ENCODE assay signal across 13 cellular contexts in the genomic region with DNA sequence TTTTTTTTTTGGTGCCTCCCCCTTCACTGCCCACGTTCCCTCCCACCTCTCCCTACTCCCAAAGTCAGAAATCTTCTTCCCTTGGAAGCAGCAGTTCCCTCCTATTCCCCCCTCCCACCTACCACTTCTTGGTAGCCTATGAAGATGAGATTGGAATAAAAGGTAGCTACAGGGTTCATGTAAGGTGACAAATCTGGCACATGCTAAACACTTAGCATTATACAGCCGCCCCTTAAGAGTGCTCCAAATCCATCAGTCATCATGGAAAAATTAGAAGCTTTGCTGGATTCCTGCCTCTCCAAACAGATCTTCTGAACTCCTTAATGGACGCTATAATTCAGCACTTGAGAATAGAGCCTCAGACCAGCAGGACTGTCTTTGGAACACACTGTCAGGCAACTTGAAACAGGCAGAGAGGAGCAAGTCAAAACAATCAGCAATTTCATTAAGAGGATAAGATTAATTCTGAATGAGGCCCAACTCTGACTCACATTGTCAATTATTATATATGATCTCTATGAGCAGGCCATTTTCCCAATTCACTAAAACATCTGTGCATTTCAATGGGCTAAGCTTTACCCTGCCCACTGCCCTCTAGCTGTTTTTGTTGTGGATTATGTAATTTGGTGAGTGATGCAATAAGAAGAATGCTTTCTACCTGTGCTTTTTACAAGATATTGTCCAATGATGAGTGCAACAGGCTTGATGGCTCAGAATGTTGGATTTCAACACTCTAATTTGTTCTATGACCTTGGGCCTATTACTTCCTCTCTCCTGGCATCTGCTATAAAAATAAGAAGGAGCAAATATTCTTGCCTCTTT. TPM values are rescaled to one million over a fixed set of nuclear protein-coding genes. Genes with fewer than 3 reads are reported as not detected.
DNase-seq lines count a peak whose midpoint lies in the region; ATAC-seq and TF ChIP-seq lines count a peak whose summit lies in the region.
"Had no signal": no experiment of that assay in that cellular context is flagged by ENCODE, and none has a peak within 500 bp of the region (broad histone marks: within the 10 kb centered on the region; RNA-seq: fewer than 3 reads in every experiment).

No MANE protein-coding gene starts in this region.

- H3K4me2 ChIP-seq in BLaER1 treated with 17β-estradiol and CSF1 and Interleukin-3, amounts not matched to agents 10 nM and 100 nM: peak overlapping the region; percentile 62 to 78 (median 70); a peak in 21 of 22 replicates
- H3K4me2 ChIP-seq in MM.1S (ENCODE audit: low read depth, low read length): peak overlapping the region; percentile 59

- H3K9ac ChIP-seq in BLaER1 treated with 17β-estradiol and CSF1 and Interleukin-3, amounts not matched to agents 10 nM and 100 nM: no peak overlapping the region; a peak in 1 of 22 replicates
- no peak overlapping the region for H3K9ac ChIP-seq in MM.1S (ENCODE audit: low read length)

- ATAC-seq in lower lobe of right lung (peak; percentile 88 to 90), HG02588 (IDR thresholded peaks at IDR 0.05; ENCODE audit: unreplicated experiment) (no peak)
- ATAC-seq: naive thymus-derived CD8-positive, alpha-beta T cell; T-helper 17 cell had no signal

- H3K4me3 ChIP-seq in BLaER1 treated with 17β-estradiol and CSF1 and Interleukin-3, amounts not matched to agents 10 nM and 100 nM: no peak overlapping the region
- no peak overlapping the region for H3K4me3 ChIP-seq in MM.1S (ENCODE audit: low read length)
- no peak overlapping the region for H3K4me3 ChIP-seq in lower lobe of right lung
- H3K4me3 ChIP-seq: colonic mucosa, uterus had no signal

- no peaks in the 10 kb centered on the region for H3K36me3 ChIP-seq in BLaER1 treated with 17β-estradiol and CSF1 and Interleukin-3, amounts not matched to agents 10 nM and 100 nM
- H3K36me3 ChIP-seq in MM.1S (replicated peaks; ENCODE audit: insufficient read depth, low read length): no peaks in the 10 kb centered on the region
- H3K36me3 ChIP-seq in lower lobe of right lung: no peaks in the 10 kb centered on the region
- H3K36me3 ChIP-seq: colonic mucosa, uterus had no signal

- H3K79me2 ChIP-seq in MM.1S (ENCODE audit: low read length): no peaks in the 10 kb centered on the region

- H3K4me1 ChIP-seq in BLaER1 treated with 17β-estradiol and CSF1 and Interleukin-3, amounts not matched to agents 10 nM and 100 nM: peaks cover 24 to 45% (median 29%) of the 10 kb centered on the region in 10 experiments
- H3K4me1 ChIP-seq in MM.1S (ENCODE audit: low read length) (peaks cover 35% of the 10 kb centered on the region), lower lobe of right lung (peaks cover 16% of the 10 kb centered on the region)
- H3K4me1 ChIP-seq: uterus had no signal

- no peaks in the 10 kb centered on the region for H3K9me2 ChIP-seq in MM.1S (replicated peaks; ENCODE audit: insufficient read depth, low read length)

- DNase-seq in MM.1S (no peak), astrocyte of the hippocampus (ENCODE audit: low read depth, low spot score) (peak; percentile 64), lower lobe of right lung (no peak), NCI-H2029 treated with DMSO at 0.1 percent for 48 hours (lab: John Stamatoyannopoulos, UW) (no peak), substantia nigra (lab: John Stamatoyannopoulos, UW) (no peak)
- no peak for DNase-seq in stimulated activated CD4-positive, alpha-beta T cell treated with anti-CD3 and anti-CD28 coated beads, Interleukin-4, amount 100 ng/mL, for 24 hours
- DNase-seq: activated naive CD4-positive, alpha-beta T cell treated with anti-CD3 and anti-CD28 coated beads, Interleukin-2, amount 50 U/mL, for 16 hours; colonic mucosa; T-helper 17 cell; uterus had no signal

- H2AFZ ChIP-seq in MM.1S (ENCODE audit: low read length): no peak overlapping the region

- intact Hi-C loops in lower lobe of right lung (cut with DNase I): no loop called here

- no peaks in the 10 kb centered on the region for H3K9me3 ChIP-seq in BLaER1 treated with 17β-estradiol and CSF1 and Interleukin-3, amounts not matched to agents 10 nM and 100 nM (replicated peaks in 1 of 11)
- H3K9me3 ChIP-seq in MM.1S (replicated peaks; ENCODE audit: insufficient read depth, low read length) (no peaks in the 10 kb centered on the region), lower lobe of right lung (no peaks in the 10 kb centered on the region)
- H3K9me3 ChIP-seq: colonic mucosa, uterus had no signal

- peaks cover 7% of the 10 kb centered on the region; the same call in 1 of the 2 replicates for H3F3A ChIP-seq in MM.1S (ENCODE audit: insufficient read depth, low read length)

- H3K27ac ChIP-seq in BLaER1 treated with 17β-estradiol and CSF1 and Interleukin-3, amounts not matched to agents 10 nM and 100 nM: peak overlapping the region in 6 of 11 experiments; percentile 11 to 41 (median 22); a peak in 9 of 22 replicates
- no peak overlapping the region for H3K27ac ChIP-seq in MM.1S (ENCODE audit: low read length)
- H3K27ac ChIP-seq in lower lobe of right lung: no peak overlapping the region
- H3K27ac ChIP-seq in substantia nigra (ENCODE audit: low read depth, low read length, poor library complexity, severe bottlenecking): no peak overlapping the region
- H3K27ac ChIP-seq: colonic mucosa, uterus had no signal

- TF ChIP-seq CTCF in MM.1S (IDR thresholded peaks at IDR 0.05; ENCODE audit: low read length) (no peak), lower lobe of right lung (IDR thresholded peaks at IDR 0.05) (no peak)

- no peaks in the 10 kb centered on the region for H3K27me3 ChIP-seq in BLaER1 treated with 17β-estradiol and CSF1 and Interleukin-3, amounts not matched to agents 10 nM and 100 nM
- H3K27me3 ChIP-seq in MM.1S (replicated peaks; ENCODE audit: insufficient read depth, low read length) (no peaks in the 10 kb centered on the region), lower lobe of right lung (ENCODE audit: low read depth) (no peaks in the 10 kb centered on the region)
- H3K27me3 ChIP-seq: colonic mucosa, uterus had no signal

- H4K20me1 ChIP-seq in BLaER1 treated with 17β-estradiol and CSF1 and Interleukin-3, amounts not matched to agents 10 nM and 100 nM: no peaks in the 10 kb centered on the region
- H4K20me1 ChIP-seq in MM.1S (ENCODE audit: insufficient read depth, low read length): no peaks in the 10 kb centered on the region

RNA-seq across cellular contexts. Expression of a gene that starts 34.6 kb away (rescaled TPM):
- 57.7 TPM for total RNA-seq in lower lobe of right lung

Comparison
In these comparisons a context has a peak if more than half of its experiments do, and no peak if none do; other contexts are left out.
1. H3K27ac ChIP-seq: peak in BLaER1 treated with 17β-estradiol and CSF1 and Interleukin-3, amounts not matched to agents 10 nM and 100 nM (6 of 11); none in MM.1S (single experiment), lower lobe of right lung (single experiment) and substantia nigra (single experiment).